In genomic region chr4:188714488-188714887, GRCh38 we compare ENCODE assay signal across 22 cellular contexts.
DNase-seq lines count a peak whose midpoint lies in the region; FAIRE-seq and TF ChIP-seq lines count a peak whose summit lies in the region.
"Had no signal": no experiment of that assay in that cellular context is flagged by ENCODE, and none has a peak within 500 bp of the region (broad histone marks: within the 10 kb centered on the region; RNA-seq: fewer than 3 reads in every experiment).

No MANE protein-coding gene starts in this region.

- TF ChIP-seq POLR2A in testis (IDR thresholded peaks at IDR 0.05) = no peak

- peak overlapping the region; percentile 19 for H3K4me2 ChIP-seq in osteoblast (ENCODE audit: insufficient read depth, low read length)
- H3K4me2 ChIP-seq: BLaER1 treated with 17β-estradiol and CSF1 and Interleukin-3, amounts not matched to agents 10 nM and 100 nM had no signal

- H3K36me3 ChIP-seq in osteoblast (ENCODE audit: insufficient read depth, low read length) = no peaks in the 10 kb centered on the region
- no peaks in the 10 kb centered on the region for H3K36me3 ChIP-seq in testis (ENCODE audit: low read depth, missing control alignments)
- H3K36me3 ChIP-seq: BLaER1 treated with 17β-estradiol and CSF1 and Interleukin-3, amounts not matched to agents 10 nM and 100 nM; HAP-1 had no signal

- DNase-seq in AG20443 (ENCODE audit: low spot score) (peak; percentile 8), HFF-Myc (ENCODE audit: extremely low read depth, low read depth) (peak; percentile 51), dedifferentiated amniotic fluid mesenchymal stem cell (ENCODE audit: extremely low spot score) (peak; percentile 57), osteoblast (ENCODE audit: insufficient read length, low spot score, missing footprints) (no peak), NCI-H2081 (lab: John Stamatoyannopoulos, UW) (no peak), COR-L47 (lab: John Stamatoyannopoulos, UW) (no peak), testis (no peak), urothelium cell line (ENCODE audit: low spot score) (no peak)
- DNase-seq: ACHN; CD8-positive, alpha-beta memory T cell; DND-41; GDM1; NCI-H1105 treated with DMSO at 0.1 percent for 48 hours; NCI-H187; NCI-H2171; NCI-H446; NCI-H69; SIG-M5 had no signal

- TF ChIP-seq CTCF in HFF-Myc (IDR thresholded peaks at IDR 0.05; ENCODE audit: low read depth, low read length, missing control alignments) = no peak
- TF ChIP-seq CTCF in osteoblast (IDR thresholded peaks at IDR 0.05; ENCODE audit: extremely low read depth, low read depth, low read length) = no peak
- TF ChIP-seq CTCF in testis (IDR thresholded peaks at IDR 0.05) = no peak

- no peaks in the 10 kb centered on the region for H3K79me2 ChIP-seq in osteoblast (ENCODE audit: insufficient read depth, low read length)

- intact Hi-C loops in testis (cut with DNase I; ENCODE audit: low total_unique reads) = no loop called here

- H3K9me3 ChIP-seq in osteoblast (ENCODE audit: low read depth, low read length) (no peaks in the 10 kb centered on the region), testis (no peaks in the 10 kb centered on the region)
- H3K9me3 ChIP-seq: BLaER1 treated with 17β-estradiol and CSF1 and Interleukin-3, amounts not matched to agents 10 nM and 100 nM; HAP-1 had no signal

- peaks cover 5% of the 10 kb centered on the region for H3K4me1 ChIP-seq in osteoblast (ENCODE audit: insufficient read depth, low read length)
- no peaks in the 10 kb centered on the region for H3K4me1 ChIP-seq in testis
- H3K4me1 ChIP-seq: BLaER1 treated with 17β-estradiol and CSF1 and Interleukin-3, amounts not matched to agents 10 nM and 100 nM; HAP-1 had no signal

- H3K27ac ChIP-seq in osteoblast (ENCODE audit: low read depth, low read length) = peak overlapping the region; percentile 49
- H3K27ac ChIP-seq in testis = no peak overlapping the region
- H3K27ac ChIP-seq: BLaER1 treated with 17β-estradiol and CSF1 and Interleukin-3, amounts not matched to agents 10 nM and 100 nM; HL-60 had no signal

- H2AFZ ChIP-seq in osteoblast (ENCODE audit: low read length) = no peak overlapping the region

- FAIRE-seq in urothelium cell line (lab: Jason Lieb, UNC) = no peak
- FAIRE-seq: GM19239 had no signal

- no peaks in the 10 kb centered on the region for H3K27me3 ChIP-seq in osteoblast (ENCODE audit: insufficient read depth, low read length)
- no peaks in the 10 kb centered on the region for H3K27me3 ChIP-seq in testis
- H3K27me3 ChIP-seq: BLaER1 treated with 17β-estradiol and CSF1 and Interleukin-3, amounts not matched to agents 10 nM and 100 nM had no signal

- no peaks in the 10 kb centered on the region for H4K20me1 ChIP-seq in osteoblast (ENCODE audit: insufficient read depth, low read length)
- H4K20me1 ChIP-seq: BLaER1 treated with 17β-estradiol and CSF1 and Interleukin-3, amounts not matched to agents 10 nM and 100 nM had no signal

- WGBS in testis, 2 donors = 71 to 72% methylated on average over 2 of the region's 2 CpGs

- H3K4me3 ChIP-seq in HFF-Myc (replicated peaks; ENCODE audit: low read depth, low read length) (no peak overlapping the region), osteoblast (ENCODE audit: insufficient read depth, low read length) (no peak overlapping the region), testis (no peak overlapping the region)
- H3K4me3 ChIP-seq: BLaER1 treated with 17β-estradiol and CSF1 and Interleukin-3, amounts not matched to agents 10 nM and 100 nM; HAP-1 had no signal

Comparison
In these comparisons a context has a peak if more than half of its experiments do, and no peak if none do; other contexts are left out.
1. DNase-seq: peak in AG20443 (single experiment), HFF-Myc (single experiment) and dedifferentiated amniotic fluid mesenchymal stem cell (single experiment); none in osteoblast (single experiment), NCI-H2081 (0 of 2), COR-L47 (single experiment), testis (single experiment) and urothelium cell line (single experiment).